30 cellular contexts compared by ENCODE assay signal in genomic region chr7:19991936-19992335, GRCh38.
"Had no signal": no experiment of that assay in that cellular context is flagged by ENCODE, and none has a peak within 500 bp of the region (broad histone marks: within the 10 kb centered on the region; RNA-seq: fewer than 3 reads in every experiment).

No MANE protein-coding gene starts in this region.

- ATAC-seq: activated CD4-positive, alpha-beta T cell treated with anti-CD3 and anti-CD28 coated beads for 36 hours; activated CD8-positive, alpha-beta T cell treated with anti-CD3 and anti-CD28 coated beads, Interleukin-2, amount 10 ng/mL, durations not matched to agents 7 days and 5 days; body of pancreas; Panc1 had no signal

- H3K9ac ChIP-seq: KMS-11, SK-N-SH had no signal

- H3K9me3 ChIP-seq: adrenal gland, body of pancreas, SJCRH30, SK-N-SH had no signal

- H3K4me2 ChIP-seq: KMS-11, SK-N-SH had no signal

- H3K36me3 ChIP-seq: adrenal gland, MG63, SJCRH30 had no signal

- H3K4me1 ChIP-seq: adrenal gland, body of pancreas had no signal

- H3K4me3 ChIP-seq: adrenal gland, body of pancreas, MG63, SJCRH30 had no signal

- DNase-seq: activated CD4-positive, alpha-beta T cell treated with anti-CD3 and anti-CD28 coated beads for 36 hours; activated CD8-positive, alpha-beta memory T cell treated with anti-CD3 and anti-CD28 coated beads, Interleukin-2, amount 50 U/mL, for 48 hours; activated CD8-positive, alpha-beta T cell treated with anti-CD3 and anti-CD28 coated beads, Interleukin-2, amount 10 ng/mL, durations not matched to agents 7 days and 5 days; activated naive CD4-positive, alpha-beta T cell treated with anti-CD3 and anti-CD28 coated beads, Interleukin-2, amount 50 U/mL, for 16 hours; activated naive CD8-positive, alpha-beta T cell treated with anti-CD3 and anti-CD28 coated beads, Interleukin-2, amount 10 ng/mL, durations not matched to agents 7 days and 5 days; activated T-cell treated with anti-CD3 and anti-CD28 coated beads, Interleukin-2, amount 50 U/mL, for 1 hour; adrenal gland; aorta; body of pancreas; central memory CD4-positive, alpha-beta T cell; MG63; MV-4-11; NCI-H1092 treated with DMSO at 0.1 percent for 48 hours; NCI-H1417 treated with DMSO at 0.1 percent for 48 hours; NCI-H1694; NCI-H2029; NCI-H2107; NCI-H345; NCI-H510A; NCI-H526 treated with DMSO at 0.1 percent for 48 hours; NCI-H82; OCI-M1; Right ventricle myocardium superior; SJCRH30; SK-N-SH; SW 1271 had no signal

- H3K27me3 ChIP-seq: adrenal gland, body of pancreas, MG63, SJCRH30 had no signal

- FAIRE-seq: bronchial epithelial cell had no signal

- H3K27ac ChIP-seq: adrenal gland, body of pancreas, KMS-11, RWPE1, SJCRH30 had no signal
